In genomic region chr12:51653431-51653830, GRCh38 we compare ENCODE assay signal across 26 cellular contexts.
"Had no signal": no experiment of that assay in that cellular context is flagged by ENCODE, and none has a peak within 500 bp of the region (broad histone marks: within the 10 kb centered on the region; RNA-seq: fewer than 3 reads in every experiment).

No MANE protein-coding gene starts in this region.

- H3K27ac ChIP-seq: ascending aorta, breast epithelium, cardiac muscle cell, colonic mucosa, epithelial cell of prostate, esophagus squamous epithelium had no signal

- H3K27me3 ChIP-seq: ascending aorta, breast epithelium, cardiac muscle cell, colonic mucosa had no signal

- H3K36me3 ChIP-seq: ascending aorta, breast epithelium, cardiac muscle cell, colonic mucosa, esophagus squamous epithelium had no signal

- ATAC-seq: activated CD4-positive, alpha-beta T cell treated with anti-CD3 and anti-CD28 coated beads for 36 hours; activated naive CD4-positive, alpha-beta T cell treated with anti-CD3 and anti-CD28 coated beads, Interleukin-2, amount 50 U/mL, for 72 hours; activated T-cell treated with anti-CD3 and anti-CD28 coated beads, Interleukin-2, amount 50 U/mL, for 72 hours had no signal

- H3K4me3 ChIP-seq: ascending aorta, breast epithelium, cardiac muscle cell, colonic mucosa, esophagus squamous epithelium had no signal

- DNase-seq: activated CD4-positive, alpha-beta memory T cell treated with anti-CD3 and anti-CD28 coated beads for 36 hours; activated CD4-positive, alpha-beta T cell treated with anti-CD3 and anti-CD28 coated beads for 36 hours; activated CD4-positive, alpha-beta T cell treated with anti-CD3 and anti-CD28 coated beads, Interleukin-2, amount 10 ng/mL, durations not matched to agents 24 days and 14 days; activated CD4-positive, CD25-positive, alpha-beta regulatory T cell; activated CD4-positive, CD25-positive, alpha-beta regulatory T cell treated with anti-CD3 and anti-CD28 coated beads, Interleukin-2, amount 50 U/mL, for 72 hours; activated CD8-positive, alpha-beta memory T cell treated with anti-CD3 and anti-CD28 coated beads, Interleukin-2, amount 50 U/mL, for 48 hours; activated gamma-delta T cell; activated naive CD4-positive, alpha-beta T cell; activated naive CD4-positive, alpha-beta T cell treated with anti-CD3 and anti-CD28 coated beads, Interleukin-2, amount 10 ng/mL, durations not matched to agents 7 days and 5 days; activated naive CD8-positive, alpha-beta T cell treated with anti-CD3 and anti-CD28 coated beads, Interleukin-2, amount 10 ng/mL, durations not matched to agents 7 days and 5 days; activated T-cell treated with anti-CD3 and anti-CD28 coated beads for 4 hours; activated T-cell treated with anti-CD3 and anti-CD28 coated beads, Interleukin-2, amount 50 U/mL, for 24 hours; activated T-cell treated with anti-CD3 and anti-CD28 coated beads, Interleukin-2, amount 50 U/mL, for 72 hours; central memory CD4-positive, alpha-beta T cell; cerebellar nuclear complex; colonic mucosa; effector CD8-positive, alpha-beta T cell; esophagus squamous epithelium; foreskin melanocyte; head of caudate nucleus; T-helper 2 cell had no signal

- H3K9me3 ChIP-seq: colonic mucosa had no signal

- H3K4me1 ChIP-seq: ascending aorta, breast epithelium, colonic mucosa, esophagus squamous epithelium had no signal
